8 cellular contexts compared by ENCODE assay signal in genomic region chr12:26195641-26196423, GRCh38. TPM values are rescaled to one million over a fixed set of nuclear protein-coding genes. Genes with fewer than 3 reads are reported as not detected.
DNase-seq lines count a peak whose midpoint lies in the region; ATAC-seq and TF ChIP-seq lines count a peak whose summit lies in the region.

No MANE protein-coding gene starts in this region.

- no peaks in the 10 kb centered on the region for H4K20me1 ChIP-seq in SK-N-SH (ENCODE audit: insufficient read depth)

- TF ChIP-seq EP300 in SK-N-SH (IDR thresholded peaks at IDR 0.05; ENCODE audit: borderline replicate concordance in 1 of 2, low read depth in 1 of 2, low read length in 1 of 2), result no peak

- WGBS in SK-N-SH (ENCODE audit: low lambda C conversion rate), result 4% methylated on average over 15 of the region's 45 CpGs
- WGBS in esophagus, 2 donors, result 1% methylated on average over 41 to 45 of the region's 45 CpGs
- 0 to 1% methylated on average over 21 to 41 of the region's 45 CpGs for WGBS in testis, 2 donors

- no peaks in the 10 kb centered on the region for H3K36me3 ChIP-seq in SK-N-SH (replicated peaks in 1 of 2; ENCODE audit: control insufficient read depth in 1 of 2, insufficient read depth in 2 of 2, low read length in 1 of 2)
- H3K36me3 ChIP-seq in esophagus (ENCODE audit: control insufficient read depth in 2 of 2, insufficient read depth in 2 of 2, low read length in 1 of 2), result no peaks in the 10 kb centered on the region
- no peaks in the 10 kb centered on the region for H3K36me3 ChIP-seq in testis (ENCODE audit: low read depth, missing control alignments)

- H3K4me2 ChIP-seq in SK-N-SH, result peak overlapping the region; percentile 89

- no peak for TF ChIP-seq RAD21 in SK-N-SH (IDR thresholded peaks at IDR 0.05; ENCODE audit: low read length)

- intact Hi-C loops in testis (cut with DNase I; ENCODE audit: low total_unique reads), result no loop called here

- no peaks in the 10 kb centered on the region for H3K9me2 ChIP-seq in SK-N-SH

- CTCF ChIA-PET in SK-N-SH (lab: Yijun Ruan, JAX), result interaction anchor here (0.6 to 3.5 kb wide), 6 partner anchors 9 to 506 kb away, joined by 3 to 10 read pairs (median 4); no protein-coding TSS in a partner anchor

- H3K27ac ChIP-seq in SK-N-SH (ENCODE audit: low read depth in 2 of 2, low read length in 1 of 2), result peak overlapping the region; percentile 66 to 73
- peak overlapping the region; percentile 72 to 77 for H3K27ac ChIP-seq in esophagus (ENCODE audit: low read depth in 2 of 2, low read length in 1 of 2)
- peak overlapping the region; percentile 88 to 91 for H3K27ac ChIP-seq in testis

- H3K4me3 ChIP-seq in GM08714 (ENCODE audit: low read length) (peak overlapping the region; percentile 32; the same call in 1 of the 2 replicates), SK-N-SH (ENCODE audit: low read depth in 2 of 2, low read length in 1 of 2) (peak overlapping the region; percentile 56 to 57), esophagus (ENCODE audit: low read depth in 1 of 2, low read length in 2 of 2) (peak overlapping the region; percentile 63 to 69), testis (peak overlapping the region; percentile 55 to 80)

- H2AFZ ChIP-seq in SK-N-SH (ENCODE audit: low read depth), result peak overlapping the region; percentile 77

- H3K79me2 ChIP-seq in SK-N-SH (ENCODE audit: insufficient read depth), result no peaks in the 10 kb centered on the region

- peak overlapping the region; percentile 65 for H3K9ac ChIP-seq in SK-N-SH

- no peak for TF ChIP-seq POLR2A in testis (IDR thresholded peaks at IDR 0.05)

- H3K4me1 ChIP-seq in SK-N-SH (ENCODE audit: control insufficient read depth in 1 of 2, insufficient read depth in 2 of 2, low read depth in 1 of 2, low read length in 1 of 2) (peaks cover 9 to 25% of the 10 kb centered on the region in 2 experiments; a peak in 3 of 4 replicates), esophagus (ENCODE audit: control insufficient read depth in 2 of 2, insufficient read depth in 2 of 2, low read length in 1 of 2) (peaks cover 0 to 5% of the 10 kb centered on the region in 2 donors), testis (peaks cover 7% of the 10 kb centered on the region)

- no peaks in the 10 kb centered on the region for H3K27me3 ChIP-seq in SK-N-SH (ENCODE audit: insufficient read depth)
- H3K27me3 ChIP-seq in esophagus (ENCODE audit: control insufficient read depth in 1 of 2, insufficient read depth in 2 of 2, low read length in 2 of 2), result no peaks in the 10 kb centered on the region
- no peaks in the 10 kb centered on the region for H3K27me3 ChIP-seq in testis

- TF ChIP-seq CTCF in SK-N-SH (IDR thresholded peaks at IDR 0.05) (no peak), testis (IDR thresholded peaks at IDR 0.05) (no peak)

- POLR2A ChIA-PET in SK-N-SH (lab: Yijun Ruan, JAX), result interaction anchor here (0.9 to 1.0 kb wide), 2 partner anchors 9 to 31 kb away, joined by 3 read pairs; no protein-coding TSS in a partner anchor

- no peaks in the 10 kb centered on the region for H3K9me3 ChIP-seq in SK-N-SH
- H3K9me3 ChIP-seq in esophagus (ENCODE audit: control insufficient read depth in 2 of 2, insufficient read depth in 1 of 2, low read depth in 1 of 2, low read length in 1 of 2), result no peaks in the 10 kb centered on the region
- H3K9me3 ChIP-seq in testis, result no peaks in the 10 kb centered on the region

- DNase-seq in SK-N-SH, result peak; percentile 78
- DNase-seq in mesenteric fat pad (ENCODE audit: low spot score), result peak; percentile 91
- DNase-seq in testis, result peak; percentile 69
- DNase-seq in central memory CD4-positive, alpha-beta T cell, result no peak
- no peak for DNase-seq in NAMALWA (ENCODE audit: low spot score)

- peak; percentile 59 for ATAC-seq in HG02623 (IDR thresholded peaks at IDR 0.05; ENCODE audit: unreplicated experiment)

- H3F3A ChIP-seq in SK-N-SH (replicated peaks; ENCODE audit: insufficient read depth), result no peaks in the 10 kb centered on the region

TF ChIP-seq in SK-N-SH, 30 proteins besides CTCF, POLR2A, EP300 and RAD21:
- TF ChIP-seq MXI1 (IDR thresholded peaks at IDR 0.05; ENCODE audit: low read depth, low read length), result 0 out of 2 replicates have a peak, but pooled peaks have one; percentile 22
- TF ChIP-seq POLR2AphosphoS5 (IDR thresholded peaks at IDR 0.05; ENCODE audit: low read depth, low read length), result no peak; the same call in 1 of the 2 replicates
- TF ChIP-seq, protein P1, sequence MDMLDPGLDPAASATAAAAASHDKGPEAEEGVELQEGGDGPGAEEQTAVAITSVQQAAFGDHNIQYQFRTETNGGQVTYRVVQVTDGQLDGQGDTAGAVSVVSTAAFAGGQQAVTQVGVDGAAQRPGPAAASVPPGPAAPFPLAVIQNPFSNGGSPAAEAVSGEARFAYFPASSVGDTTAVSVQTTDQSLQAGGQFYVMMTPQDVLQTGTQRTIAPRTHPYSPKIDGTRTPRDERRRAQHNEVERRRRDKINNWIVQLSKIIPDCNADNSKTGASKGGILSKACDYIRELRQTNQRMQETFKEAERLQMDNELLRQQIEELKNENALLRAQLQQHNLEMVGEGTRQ (IDR thresholded peaks at IDR 0.05; ENCODE audit: borderline replicate concordance, low read depth, low read length), result no peak
- peak; percentile 64; the same call in 1 of the 2 replicates for TF ChIP-seq MAX (IDR thresholded peaks at IDR 0.05; ENCODE audit: low read depth)
- TF ChIP-seq CHD2 (IDR thresholded peaks at IDR 0.05; ENCODE audit: low read length, partially characterized antibody), result no peak
TF ChIP-seq in SK-N-SH: peak in this region for 2.

RNA-seq across cellular contexts. Expression of gene SSPN, which starts 0.5 kb away (rescaled TPM):
- polyA plus RNA-seq in SK-N-SH (2012; rRNA removed), result 5.9 and 11.7 TPM in 2 replicates
- polyA plus RNA-seq in SK-N-SH (2012; cell fraction: cytosol; rRNA removed), result 7.9 and 9.7 TPM in 2 replicates
- polyA plus RNA-seq in SK-N-SH (2012; cell fraction: nucleus; rRNA removed), result 5.4 and 7.4 TPM in 2 replicates
- 1 to 10 TPM in 1 of 2 donors, under 1 TPM in 1; 0.69 to 2.1 TPM for polyA plus RNA-seq in esophagus
- total RNA-seq in mesenteric fat pad, result 21.1 TPM
- 10 to 100 TPM; 25.5 to 41.6 TPM for total RNA-seq in testis
- polyA plus RNA-seq in testis (ENCODE audit: insufficient read depth, low read depth, low replicate concordance), result 17.8 TPM

Comparison
In these comparisons a context has a peak if more than half of its experiments do, and no peak if none do; other contexts are left out.
1. DNase-seq: peak in SK-N-SH (single experiment), mesenteric fat pad (single experiment) and testis (single experiment); none in central memory CD4-positive, alpha-beta T cell (single experiment) and NAMALWA (single experiment).
2. Peak in every context shown above with its lines, with median percentiles within 50 percentile points of each other: H3K4me3 ChIP-seq and H3K27ac ChIP-seq.